8 cellular contexts compared by ENCODE assay signal in the genomic region with DNA sequence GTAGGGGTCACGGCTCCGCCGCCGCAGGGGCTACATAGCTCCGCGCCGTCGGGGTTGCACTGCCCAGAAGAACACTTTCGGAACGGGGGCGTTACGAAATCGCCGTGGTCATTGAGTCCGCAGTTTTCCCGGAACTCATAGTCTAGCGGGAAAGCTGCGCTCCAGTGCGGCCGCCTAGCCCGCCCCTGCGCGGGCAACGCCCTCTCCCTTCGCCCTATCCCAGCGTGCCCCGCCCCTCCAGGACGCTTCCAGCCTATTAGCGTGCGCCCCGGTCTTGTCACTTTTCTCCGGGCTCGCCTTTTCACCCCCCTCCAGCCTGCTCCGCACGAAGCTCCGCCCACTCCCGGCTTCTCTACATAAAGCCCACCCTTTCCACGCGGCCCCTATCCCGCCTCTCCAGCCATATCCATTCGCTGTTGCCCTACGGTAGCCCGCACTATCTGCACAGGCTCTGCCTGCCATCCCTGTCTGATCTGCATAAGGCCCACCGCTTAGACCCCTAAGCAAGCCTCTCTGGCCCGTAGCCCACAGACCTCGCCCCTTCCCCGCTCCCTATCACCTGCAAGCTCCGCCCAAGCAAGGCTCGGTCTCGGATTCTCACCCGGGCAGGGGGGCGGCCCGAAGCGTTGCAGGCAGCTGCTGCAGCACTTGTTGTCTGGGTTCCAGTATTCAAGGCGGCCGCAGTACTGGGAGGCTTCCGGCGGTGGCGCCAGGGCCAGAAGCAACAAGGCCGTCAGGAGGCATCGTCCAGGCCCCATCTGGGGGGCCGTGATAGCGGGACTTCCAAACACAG. TPM values are rescaled to one million over a fixed set of nuclear protein-coding genes. Genes with fewer than 3 reads are reported as not detected.
DNase-seq lines count a peak whose midpoint lies in the region; ATAC-seq and TF ChIP-seq lines count a peak whose summit lies in the region.

No MANE protein-coding gene starts in this region.

- H3K36me3 Mint-ChIP-seq in activated naive CD4-positive, alpha-beta T cell treated with anti-CD3 and anti-CD28 coated beads, Interleukin-2, amount 10 ng/mL, durations not matched to agents 7 days and 5 days, result peaks cover 33% of the 10 kb centered on the region

- H3K9me3 ChIP-seq in osteoblast (ENCODE audit: low read depth, low read length) (no peaks in the 10 kb centered on the region), thoracic aorta (no peaks in the 10 kb centered on the region)

- H3K79me2 ChIP-seq in osteoblast (ENCODE audit: insufficient read depth, low read length), result peaks cover 8% of the 10 kb centered on the region

- CTCF ChIA-PET in activated naive CD4-positive, alpha-beta T cell treated with anti-CD3 and anti-CD28 coated beads, Interleukin-2, amount 10 ng/mL, durations not matched to agents 7 days and 5 days (lab: Charles Lee), result interaction anchor here (0.6 to 1.6 kb wide), 7 partner anchors 22 to 194 kb away, joined by 3 to 10 read pairs (median 4); a partner anchor contains a TSS

- H3K4me3 ChIP-seq in HFF-Myc (replicated peaks; ENCODE audit: low read depth, low read length) (peak overlapping the region; percentile 53), osteoblast (ENCODE audit: insufficient read depth, low read length) (peak overlapping the region; percentile 81), thoracic aorta (peak overlapping the region; percentile 84)

- H3K27ac Mint-ChIP-seq in activated naive CD4-positive, alpha-beta T cell treated with anti-CD3 and anti-CD28 coated beads, Interleukin-2, amount 10 ng/mL, durations not matched to agents 7 days and 5 days, result peak overlapping the region; percentile 99

- no peaks in the 10 kb centered on the region for H3K27me3 ChIP-seq in osteoblast (ENCODE audit: insufficient read depth, low read length)
- no peaks in the 10 kb centered on the region for H3K27me3 ChIP-seq in thoracic aorta (replicated peaks; ENCODE audit: insufficient read depth)

- ATAC-seq in thoracic aorta (ENCODE audit: insufficient number of reproducible peaks, low FRiP score, low read depth), result peak; percentile 86

- in situ Hi-C loops in SK-MEL-5 (cut with HindIII; ENCODE audit: low pct_unique_long_range_greater_than_20kb, low sequenced_read_pairs), result no loop called here

- H3K27ac ChIP-seq in osteoblast (ENCODE audit: low read depth, low read length), result no peak overlapping the region
- H3K27ac ChIP-seq in thoracic aorta, result peak overlapping the region; percentile 80 to 93

- DNase-seq in GM04504 (ENCODE audit: low read depth) (peak; percentile 90), HFF-Myc (ENCODE audit: extremely low read depth, low read depth) (peak; percentile 87), NAMALWA (ENCODE audit: low spot score) (peak; percentile 97), SK-MEL-5 (ENCODE audit: low read depth, low spot score) (peak; percentile 96), globus pallidus (ENCODE audit: low spot score) (peak; percentile 98), osteoblast (ENCODE audit: insufficient read length, low spot score, missing footprints) (peak; percentile 100), thoracic aorta (ENCODE audit: low spot score) (peak; percentile 96)
- DNase-seq in activated naive CD4-positive, alpha-beta T cell treated with anti-CD3 and anti-CD28 coated beads, Interleukin-2, amount 10 ng/mL, durations not matched to agents 7 days and 5 days, result peak; percentile 99

- H3K4me1 Mint-ChIP-seq in activated naive CD4-positive, alpha-beta T cell treated with anti-CD3 and anti-CD28 coated beads, Interleukin-2, amount 10 ng/mL, durations not matched to agents 7 days and 5 days, result peaks cover 57% of the 10 kb centered on the region

- H3K4me2 ChIP-seq in osteoblast (ENCODE audit: insufficient read depth, low read length), result peak overlapping the region; percentile 98

- no peak for TF ChIP-seq CTCF in HFF-Myc (IDR thresholded peaks at IDR 0.05; ENCODE audit: low read depth, low read length, missing control alignments)
- TF ChIP-seq CTCF in osteoblast (IDR thresholded peaks at IDR 0.05; ENCODE audit: extremely low read depth, low read depth, low read length), result no peak
- peak; percentile 21 for TF ChIP-seq CTCF in thoracic aorta (IDR thresholded peaks at IDR 0.05)

- H3K4me1 ChIP-seq in osteoblast (ENCODE audit: insufficient read depth, low read length) (peaks cover 7% of the 10 kb centered on the region), thoracic aorta (ENCODE audit: control insufficient read depth in 1 of 2, low read depth in 2 of 2) (peaks cover 7 to 25% of the 10 kb centered on the region in 2 donors)

- H4K20me1 ChIP-seq in osteoblast (ENCODE audit: insufficient read depth, low read length), result peaks cover 4% of the 10 kb centered on the region

- H3K27me3 Mint-ChIP-seq in activated naive CD4-positive, alpha-beta T cell treated with anti-CD3 and anti-CD28 coated beads, Interleukin-2, amount 10 ng/mL, durations not matched to agents 7 days and 5 days, result no peaks in the 10 kb centered on the region

- H2AFZ ChIP-seq in osteoblast (ENCODE audit: low read length), result peak overlapping the region; percentile 89

- H3K9me3 Mint-ChIP-seq in activated naive CD4-positive, alpha-beta T cell treated with anti-CD3 and anti-CD28 coated beads, Interleukin-2, amount 10 ng/mL, durations not matched to agents 7 days and 5 days, result no peaks in the 10 kb centered on the region

- H3K4me3 Mint-ChIP-seq in activated naive CD4-positive, alpha-beta T cell treated with anti-CD3 and anti-CD28 coated beads, Interleukin-2, amount 10 ng/mL, durations not matched to agents 7 days and 5 days, result peak overlapping the region; percentile 90

- H3K36me3 ChIP-seq in osteoblast (ENCODE audit: insufficient read depth, low read length) (peaks cover 32% of the 10 kb centered on the region), thoracic aorta (peaks cover 27% of the 10 kb centered on the region)

RNA-seq across cellular contexts. Expression of a gene that starts 1.6 kb away (rescaled TPM):
- total RNA-seq in SK-MEL-5 (2014; rRNA removed; shearing (Covaris generic)), result 1.5 and 6.9 TPM in 2 replicates
- 5.2 and 6.2 TPM in 2 replicates for polyA plus RNA-seq in SK-MEL-5 (2015; cell fraction: cytosol; rRNA removed)
- polyA plus RNA-seq in SK-MEL-5 (2015; cell fraction: nucleus; rRNA removed), result 31.6 and 40.7 TPM in 2 replicates
- total RNA-seq in osteoblast (0.72 and 0.88 TPM in 2 replicates), thoracic aorta (10 to 100 TPM in 1 of 2 donors, 1 to 10 TPM in 1; 6.9 to 13.1 TPM)

RNA-seq across cellular contexts. Expression of a gene that starts 4.6 kb away (rescaled TPM):
- 6.0 and 6.9 TPM in 2 replicates for total RNA-seq in SK-MEL-5 (2014; rRNA removed; shearing (Covaris generic))
- 7.5 and 8.8 TPM in 2 replicates for polyA plus RNA-seq in SK-MEL-5 (2015; cell fraction: cytosol; rRNA removed)
- polyA plus RNA-seq in SK-MEL-5 (2015; cell fraction: nucleus; rRNA removed), result 47.6 and 70.0 TPM in 2 replicates
- 5.8 and 8.8 TPM in 2 replicates for total RNA-seq in osteoblast
- total RNA-seq in thoracic aorta, result 10 to 100 TPM; 34.4 to 42.6 TPM

RNA-seq across cellular contexts. Expression of a gene that starts 4.8 kb away (rescaled TPM):
- total RNA-seq in SK-MEL-5 (2014; rRNA removed; shearing (Covaris generic)), result 51.5 and 56.0 TPM in 2 replicates
- polyA plus RNA-seq in SK-MEL-5 (2015; cell fraction: cytosol; rRNA removed), result 28.8 and 51.1 TPM in 2 replicates
- polyA plus RNA-seq in SK-MEL-5 (2015; cell fraction: nucleus; rRNA removed), result 4.0 and 32.4 TPM in 2 replicates
- total RNA-seq in osteoblast, result 8.8 and 11.6 TPM in 2 replicates
- 10 to 100 TPM; 25.5 to 30.1 TPM for total RNA-seq in thoracic aorta

RNA-seq across cellular contexts. Expression of a gene that starts 7.8 kb away (rescaled TPM):
- 5.3 and 7.7 TPM in 2 replicates for total RNA-seq in SK-MEL-5 (2014; rRNA removed; shearing (Covaris generic))
- polyA plus RNA-seq in SK-MEL-5 (2015; cell fraction: cytosol; rRNA removed), result 8.1 TPM in 2 replicates
- 48.8 and 50.8 TPM in 2 replicates for polyA plus RNA-seq in SK-MEL-5 (2015; cell fraction: nucleus; rRNA removed)
- total RNA-seq in osteoblast, result 9.0 and 13.6 TPM in 2 replicates
- 10 to 100 TPM in 1 of 2 donors, 1 to 10 TPM in 1; 9.9 to 30.5 TPM for total RNA-seq in thoracic aorta

RNA-seq across cellular contexts. Expression of a gene that starts 16.2 kb away (rescaled TPM):
- total RNA-seq in SK-MEL-5 (2014; rRNA removed; shearing (Covaris generic)), result not detected in 2 replicates
- 0.06 TPM in 1 of 2 replicates, not detected in the other for polyA plus RNA-seq in SK-MEL-5 (2015; cell fraction: cytosol; rRNA removed)
- not detected in 2 replicates for polyA plus RNA-seq in SK-MEL-5 (2015; cell fraction: nucleus; rRNA removed)
- total RNA-seq in osteoblast, result 9.1 and 14.5 TPM in 2 replicates
- total RNA-seq in thoracic aorta, result 100 to 1,000 TPM in 1 of 2 donors, 10 to 100 TPM in 1; 78.6 to 130 TPM
